ENCODE assay signal across 9 cellular contexts in genomic region chr20:63214514-63214913, GRCh38. TPM values are rescaled to one million over a fixed set of nuclear protein-coding genes. Genes with fewer than 3 reads are reported as not detected.
A peak's percentile ranks its signal among the peaks of the same experiment; 100 is the strongest.
DNase-seq lines count a peak whose midpoint lies in the region; ATAC-seq and TF ChIP-seq lines count a peak whose summit lies in the region.
"Had no signal": no experiment of that assay in that cellular context is flagged by ENCODE, and none has a peak within 500 bp of the region (broad histone marks: within the 10 kb centered on the region; RNA-seq: fewer than 3 reads in every experiment).

No MANE protein-coding gene starts in this region.

- H3K27ac ChIP-seq in ACC112 (ENCODE audit: low read depth, low read length) (no peak overlapping the region), HCT116 (ENCODE audit: low read depth, low read length) (no peak overlapping the region; the same call in 1 of the 2 replicates), substantia nigra (ENCODE audit: low read depth, low read length, poor library complexity, severe bottlenecking) (no peak overlapping the region)

- H3K36me3 ChIP-seq in ACC112 (ENCODE audit: insufficient read depth, low read length): peaks cover 13% of the 10 kb centered on the region
- H3K36me3 ChIP-seq in HCT116 (ENCODE audit: control insufficient read depth in 1 of 2, insufficient read depth in 2 of 2, low read length in 2 of 2): peaks cover 34 to 46% of the 10 kb centered on the region in 2 experiments; a peak in 3 of 4 replicates
- peaks cover 41% of the 10 kb centered on the region for H3K36me3 ChIP-seq in adipocyte (ENCODE audit: control insufficient read depth, insufficient read depth, low read length, severe bottlenecking)

- H3K27me3 ChIP-seq in ACC112 (ENCODE audit: insufficient read depth, low read length) (no peaks in the 10 kb centered on the region), HCT116 (ENCODE audit: insufficient read depth, low read length) (no peaks in the 10 kb centered on the region), adipocyte (replicated peaks; ENCODE audit: control insufficient read depth, insufficient read depth, low read length) (peaks cover 4% of the 10 kb centered on the region)

- DNase-seq in HCT116 (ENCODE audit: low read depth, low spot score): no peak
- DNase-seq in adipocyte (ENCODE audit: low read depth): no peak
- DNase-seq in mesothelial cell of epicardium (ENCODE audit: low spot score in 2 of 2, unreplicated experiment in 2 of 2): no peak
- DNase-seq in substantia nigra (lab: John Stamatoyannopoulos, UW): no peak
- DNase-seq in cortex of kidney (lab: John Stamatoyannopoulos, UW): no peak
- DNase-seq: activated CD4-positive, CD25-positive, alpha-beta regulatory T cell treated with anti-CD3 and anti-CD28 coated beads, Interleukin-2, amount 50 U/mL, for 72 hours had no signal

- peak overlapping the region; percentile 97 for H3K27ac Mint-ChIP-seq in mesothelial cell of epicardium

- H3K9me3 Mint-ChIP-seq in mesothelial cell of epicardium: no peaks in the 10 kb centered on the region

- CTCF ChIA-PET in HCT116 (lab: Charles Lee): interaction anchor here (0.8 to 1.9 kb wide), 7 partner anchors 8 to 242 kb away, joined by 3 to 10 read pairs (median 4); no protein-coding TSS in a partner anchor

- no peak for TF ChIP-seq CTCF in HCT116 (IDR thresholded peaks at IDR 0.05 in 2 of 3, conservative IDR thresholded peaks at IDR 0.05 in 1 of 3; ENCODE audit: borderline replicate concordance in 1 of 3, insufficient read depth in 1 of 3, low read depth in 2 of 3, low read length in 2 of 3)
- no peak for TF ChIP-seq CTCF in mesothelial cell of epicardium (IDR thresholded peaks at IDR 0.05; ENCODE audit: unreplicated experiment)

- RAD21 ChIA-PET in HCT116 (lab: Charles Lee; ENCODE audit: low non-redundant PET in 1 of 2, low total read pairs in 2 of 2, uncharacterized antibody in 2 of 2, unreplicated experiment in 2 of 2): interaction anchor here in 1 of 2 experiments (1.0 kb wide), 1 partner anchor 9 kb away, joined by 3 read pairs; no protein-coding TSS in a partner anchor

- H3K4me1 Mint-ChIP-seq in mesothelial cell of epicardium: peaks cover 34% of the 10 kb centered on the region

- peaks cover 24% of the 10 kb centered on the region for H3K36me3 Mint-ChIP-seq in mesothelial cell of epicardium

- H3K4me3 Mint-ChIP-seq in mesothelial cell of epicardium: peak overlapping the region; percentile 95

- no peaks in the 10 kb centered on the region for H3K27me3 Mint-ChIP-seq in mesothelial cell of epicardium (ENCODE audit: low read depth)

- H3K79me2 ChIP-seq in ACC112 (ENCODE audit: control insufficient read depth, insufficient read depth, low read length, unreplicated experiment) (peaks cover 62% of the 10 kb centered on the region), HCT116 (ENCODE audit: insufficient read depth, low read length) (peaks cover 63% of the 10 kb centered on the region)

- peak overlapping the region; percentile 98 for H3K9ac ChIP-seq in HCT116 (ENCODE audit: low read length)
- H3K9ac ChIP-seq in adipocyte (ENCODE audit: low read length): peak overlapping the region; percentile 95

- BruUV-seq in HCT116 (replicated peaks; lab: Mats Ljungman, UMichigan): no TSS peak

- H3K9me3 ChIP-seq in HCT116 (ENCODE audit: control insufficient read depth in 1 of 2, insufficient read depth in 1 of 2, low read depth in 1 of 2, low read length in 2 of 2): no peaks in the 10 kb centered on the region
- no peaks in the 10 kb centered on the region for H3K9me3 ChIP-seq in adipocyte (ENCODE audit: control insufficient read depth, low read length)

- POLR2A ChIA-PET in HCT116 (lab: Charles Lee): interaction anchor here (1.0 to 1.3 kb wide), 2 partner anchors 9 to 23 kb away, joined by 3 read pairs; no protein-coding TSS in a partner anchor

- H3K4me3 ChIP-seq in ACC112 (ENCODE audit: low read depth, low read length) (peak overlapping the region; percentile 84), HCT116 (replicated peaks in 1 of 2; ENCODE audit: low read depth in 1 of 2, low read length in 2 of 2) (peak overlapping the region; percentile 90 to 95), adipocyte (ENCODE audit: low read length) (peak overlapping the region; percentile 95)

- H2AFZ ChIP-seq in ACC112 (ENCODE audit: low read length, unreplicated experiment): no peak overlapping the region
- no peak overlapping the region for H2AFZ ChIP-seq in HCT116 (ENCODE audit: low read depth, low read length, poor library complexity, severe bottlenecking)

- no peaks in the 10 kb centered on the region for H3K9me2 ChIP-seq in HCT116 (ENCODE audit: insufficient read depth)

- peaks cover 3% of the 10 kb centered on the region; the same call in 1 of the 2 replicates for H4K20me1 ChIP-seq in HCT116 (ENCODE audit: insufficient read depth)

- no peak for TF ChIP-seq POLR2A in HCT116 (IDR thresholded peaks at IDR 0.05; ENCODE audit: borderline replicate concordance, extremely low read depth, insufficient read depth, insufficient read length)

- TF ChIP-seq RAD21 in HCT116 (IDR thresholded peaks at IDR 0.05; ENCODE audit: low read depth): no peak

- intact Hi-C loops in HCT116 (cut with micrococcal nuclease): no loop called here

- peaks cover 22% of the 10 kb centered on the region for H3K4me1 ChIP-seq in ACC112 (ENCODE audit: control insufficient read depth, insufficient read depth, low read length, unreplicated experiment)
- peaks cover 14 to 21% of the 10 kb centered on the region in 2 experiments for H3K4me1 ChIP-seq in HCT116 (ENCODE audit: control insufficient read depth in 1 of 2, insufficient read depth in 2 of 2, low read length in 2 of 2)
- peaks cover 33% of the 10 kb centered on the region for H3K4me1 ChIP-seq in adipocyte (ENCODE audit: control insufficient read depth, insufficient read depth, low read length)

- H3K4me2 ChIP-seq in HCT116 (ENCODE audit: low read length): peak overlapping the region; percentile 77

- no peak for ATAC-seq in HCT116
- ATAC-seq in GM19023 (IDR thresholded peaks at IDR 0.05; ENCODE audit: unreplicated experiment): no peak
- no peak for ATAC-seq in GM21381 (IDR thresholded peaks at IDR 0.05; ENCODE audit: unreplicated experiment)

TF ChIP-seq in HCT116, 20 proteins besides CTCF, POLR2A, EP300 and RAD21:
- TF ChIP-seq EZH2phosphoT487 (IDR thresholded peaks at IDR 0.05; ENCODE audit: borderline replicate concordance) (no peak), SRF (IDR thresholded peaks at IDR 0.05; ENCODE audit: low read depth) (no peak), ZFX (IDR thresholded peaks at IDR 0.05) (no peak), MAX (IDR thresholded peaks at IDR 0.05) (no peak), EGR1 (IDR thresholded peaks at IDR 0.05; ENCODE audit: low read depth) (no peak), CBX3 (IDR thresholded peaks at IDR 0.05; ENCODE audit: low read depth) (no peak), ZNF274 (IDR thresholded peaks at IDR 0.05; ENCODE audit: low read depth, low read length) (no peak), SP1 (IDR thresholded peaks at IDR 0.05; ENCODE audit: low read depth) (no peak)
TF ChIP-seq in HCT116: peak in this region for 0.

RNA-seq across cellular contexts. Expression of gene YTHDF1, which starts 1.4 kb away (rescaled TPM):
- 42.8 TPM for total RNA-seq in HCT116 (2021; ENCODE audit: unreplicated experiment)
- 25.1 and 25.2 TPM in 2 replicates for polyA plus RNA-seq in HCT116 (2012)
- total RNA-seq in mesothelial cell of epicardium: 49.3 to 52.9 TPM (median 50.1 TPM) in 3 replicates

RNA-seq across cellular contexts. Expression of gene BIRC7, which starts 21.2 kb away (rescaled TPM):
- 0.96 TPM for total RNA-seq in HCT116 (2021; ENCODE audit: unreplicated experiment)
- 0.68 and 0.84 TPM in 2 replicates for polyA plus RNA-seq in HCT116 (2012)
- total RNA-seq in mesothelial cell of epicardium: 0.36 to 0.84 TPM (median 0.50 TPM) in 3 replicates

RNA-seq across cellular contexts. Expression of gene NKAIN4, which starts 39.7 kb away (rescaled TPM):
- total RNA-seq in HCT116 (2021; ENCODE audit: unreplicated experiment): not detected
- not detected in 2 replicates for polyA plus RNA-seq in HCT116 (2012)
- total RNA-seq in mesothelial cell of epicardium: 16.1 to 18.4 TPM (median 16.8 TPM) in 3 replicates

RNA-seq across cellular contexts. Expression of gene ARFGAP1, which starts 58.1 kb away (rescaled TPM):
- total RNA-seq in HCT116 (2021; ENCODE audit: unreplicated experiment) (94.4 TPM), mesothelial cell of epicardium (193 to 210 TPM (median 208 TPM) in 3 replicates)
- 62.4 and 87.4 TPM in 2 replicates for polyA plus RNA-seq in HCT116 (2012)

Comparison
In these comparisons a context has a peak if more than half of its experiments do, and no peak if none do; other contexts are left out.
1. RNA of gene NKAIN4, which starts 39.7 kb away (total RNA-seq): 16.1 to 18.4 TPM in mesothelial cell of epicardium; not detected in HCT116 (single experiment); every median in the first group is over 10 times any median in the second.
2. Peak in every context shown above with its lines, with median percentiles within 50 percentile points of each other: H3K4me3 ChIP-seq.